ENCODE assay signal across 11 cellular contexts in the genomic region with DNA sequence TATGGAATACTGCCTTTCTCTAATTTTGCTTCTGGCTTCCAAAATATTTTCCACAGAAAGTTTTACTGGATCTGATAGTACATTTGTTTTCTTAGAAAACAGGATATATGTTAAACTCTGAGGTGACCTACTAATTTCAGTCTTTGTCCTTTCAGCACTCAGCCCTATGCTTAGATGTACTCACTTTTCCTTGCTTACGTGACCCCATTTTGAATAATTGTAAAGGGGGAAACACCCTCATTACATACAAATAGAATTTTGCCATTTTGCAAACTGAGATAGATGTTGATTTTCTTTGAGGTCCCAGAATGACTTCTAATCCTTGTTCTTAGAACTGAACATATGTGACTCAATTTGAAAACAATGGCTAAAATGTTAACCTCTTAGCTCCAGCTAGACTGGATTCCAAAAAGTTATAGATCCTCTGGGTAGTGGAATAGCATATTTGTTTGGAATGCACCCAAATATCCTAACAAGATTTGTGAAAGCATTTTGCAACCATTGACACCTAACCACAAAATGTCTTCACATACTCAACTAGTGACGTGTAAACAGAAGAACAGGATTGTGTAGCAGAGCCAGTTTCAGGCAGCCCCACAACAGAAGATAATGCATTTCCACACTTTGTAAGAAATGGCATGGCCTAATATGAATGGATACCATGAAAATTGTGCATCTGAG. TPM values are rescaled to one million over a fixed set of nuclear protein-coding genes. Genes with fewer than 3 reads are reported as not detected.
DNase-seq lines count a peak whose midpoint lies in the region; ATAC-seq and TF ChIP-seq lines count a peak whose summit lies in the region.
"Had no signal": no experiment of that assay in that cellular context is flagged by ENCODE, and none has a peak within 500 bp of the region (broad histone marks: within the 10 kb centered on the region; RNA-seq: fewer than 3 reads in every experiment).

No MANE protein-coding gene starts in this region.

- H3K36me3 ChIP-seq in brain microvascular endothelial cell (replicated peaks), result no peaks in the 10 kb centered on the region

- H3K4me3 Mint-ChIP-seq in Calu3 (ENCODE audit: low read depth, unreplicated experiment), result no peak overlapping the region
- H3K4me3 Mint-ChIP-seq: activated CD4-positive, alpha-beta memory T cell treated with anti-CD3 and anti-CD28 coated beads, Interleukin-2, amount 10 ng/mL, durations not matched to agents 7 days and 5 days had no signal

- H3K9me3 Mint-ChIP-seq in Calu3 (ENCODE audit: low read depth, unreplicated experiment), result no peaks in the 10 kb centered on the region
- H3K9me3 Mint-ChIP-seq: activated CD4-positive, alpha-beta memory T cell treated with anti-CD3 and anti-CD28 coated beads, Interleukin-2, amount 10 ng/mL, durations not matched to agents 7 days and 5 days; memory B cell had no signal

- intact Hi-C loops in Calu3 (cut with micrococcal nuclease; ENCODE audit: unreplicated experiment), result loop anchor here (5.0 kb wide), 1 partner anchor 203 kb away; no protein-coding TSS in a partner anchor

- H3K27ac Mint-ChIP-seq in Calu3 (ENCODE audit: unreplicated experiment), result peak overlapping the region; percentile 40
- H3K27ac Mint-ChIP-seq: activated CD4-positive, alpha-beta memory T cell treated with anti-CD3 and anti-CD28 coated beads, Interleukin-2, amount 10 ng/mL, durations not matched to agents 7 days and 5 days had no signal

- no peaks in the 10 kb centered on the region for H3K27me3 Mint-ChIP-seq in Calu3 (ENCODE audit: unreplicated experiment)

- peak overlapping the region; percentile 72 for H3K27ac ChIP-seq in brain microvascular endothelial cell

- BruUV-seq in Calu3 (replicated peaks; lab: Mats Ljungman, UMichigan), result no TSS peak

- H3K36me3 Mint-ChIP-seq in Calu3 (ENCODE audit: insufficient read depth, unreplicated experiment), result no peaks in the 10 kb centered on the region
- H3K36me3 Mint-ChIP-seq: memory B cell had no signal

- no peak overlapping the region for H3K4me3 ChIP-seq in brain microvascular endothelial cell (ENCODE audit: low read depth, low read length)

- H3K4me1 Mint-ChIP-seq in Calu3 (ENCODE audit: low read depth, unreplicated experiment), result peaks cover 39% of the 10 kb centered on the region

- TF ChIP-seq CTCF in Calu3 (IDR thresholded peaks at IDR 0.05; ENCODE audit: unreplicated experiment), result no peak
- TF ChIP-seq CTCF in brain microvascular endothelial cell (IDR thresholded peaks at IDR 0.05; ENCODE audit: low read depth, low read length, missing control alignments), result no peak

- peak; percentile 15 for DNase-seq in Calu3
- peak; percentile 87 for DNase-seq in brain microvascular endothelial cell
- DNase-seq in myocyte (ENCODE audit: low read depth), result peak; percentile 62
- DNase-seq in activated CD4-positive, CD25-positive, alpha-beta regulatory T cell (lab: John Stamatoyannopoulos, UW), result no peak
- no peak for DNase-seq in NCI-H1092 treated with DMSO at 0.1 percent for 48 hours (lab: John Stamatoyannopoulos, UW)
- DNase-seq in NCI-H2081 (lab: John Stamatoyannopoulos, UW), result no peak
- no peak for DNase-seq in midbrain (lab: John Stamatoyannopoulos, UW)
- DNase-seq: activated CD4-positive, alpha-beta memory T cell treated with anti-CD3 and anti-CD28 coated beads, Interleukin-2, amount 10 ng/mL, durations not matched to agents 7 days and 5 days; Caco-2 had no signal

- CTCF ChIA-PET in Calu3 (lab: Charles Lee), result no interaction called here

- no peaks in the 10 kb centered on the region for H3K27me3 ChIP-seq in brain microvascular endothelial cell (replicated peaks)

- ATAC-seq in HG02870 (IDR thresholded peaks at IDR 0.05; ENCODE audit: unreplicated experiment), result peak; percentile 34

- in situ Hi-C loops in brain microvascular endothelial cell (cut with HindIII; ENCODE audit: low pct_ligation_motif_present, low sequenced_read_pairs), result no loop called here

RNA-seq across cellular contexts. Expression of gene EHBP1, which starts 44.8 kb away (rescaled TPM):
- total RNA-seq in Calu3 (2022) (82.9 and 89.2 TPM in 2 replicates), myocyte (27.6 and 30.0 TPM in 2 replicates)
- 20.1 TPM for polyA plus RNA-seq in myocyte (2012)

Comparison
In these comparisons a context has a peak if more than half of its experiments do, and no peak if none do; other contexts are left out.
1. DNase-seq: peak in Calu3 (single experiment), brain microvascular endothelial cell (single experiment) and myocyte (single experiment); none in activated CD4-positive, CD25-positive, alpha-beta regulatory T cell (0 of 4), NCI-H1092 treated with DMSO at 0.1 percent for 48 hours (single experiment), NCI-H2081 (0 of 2) and midbrain (single experiment).